ENCODE assay signal across 10 cellular contexts in the genomic region with DNA sequence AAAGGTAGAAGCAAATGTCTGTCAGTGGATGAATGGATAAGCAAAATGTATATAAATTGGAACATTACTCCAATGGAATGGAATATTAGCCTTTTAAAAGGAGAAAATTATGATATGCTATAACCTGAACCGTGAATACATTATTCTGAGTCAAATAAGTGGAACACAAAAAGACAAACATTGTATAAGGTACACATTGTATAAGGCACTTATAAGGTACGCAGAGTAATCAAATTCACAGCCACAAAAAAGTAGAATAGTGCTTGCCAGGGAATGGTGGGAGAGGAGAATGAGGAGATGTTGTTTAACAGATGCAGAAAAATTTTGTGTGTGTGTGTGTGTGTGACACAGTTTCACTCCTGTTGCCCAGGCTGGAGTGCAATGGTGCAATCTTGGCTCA.
"Had no signal": no experiment of that assay in that cellular context is flagged by ENCODE, and none has a peak within 500 bp of the region (broad histone marks: within the 10 kb centered on the region; RNA-seq: fewer than 3 reads in every experiment).

No MANE protein-coding gene starts in this region.

- H2AFZ ChIP-seq: GM23248 had no signal

- H3K4me2 ChIP-seq: KMS-11 had no signal

- H3K27ac ChIP-seq: GM23248, HL-60, KMS-11 had no signal

- H3K36me3 ChIP-seq: HAP-1 had no signal

- ATAC-seq: HCT116, HepG2 had no signal

- H3K9ac ChIP-seq: GM23248, KMS-11 had no signal

- H3K9me3 ChIP-seq: HAP-1 had no signal

- H3K4me3 ChIP-seq: GM23248, HAP-1 had no signal

- DNase-seq: GM23248, GOT3, H7, IMR-90, KBM-7 had no signal
